Comparison of ENCODE assay signal across 8 cellular contexts in genomic region chr19:53158119-53158656, GRCh38.
DNase-seq lines count a peak whose midpoint lies in the region; ATAC-seq and TF ChIP-seq lines count a peak whose summit lies in the region.

No MANE protein-coding gene starts in this region.

- in situ Hi-C loops in GM13977 (cut with MboI; ENCODE audit: low pct_unique_long_range_greater_than_20kb, low sequenced_read_pairs, unreplicated experiment), result no loop called here

- DNase-seq in GM13977 (ENCODE audit: low spot score) (peak; percentile 29), T-helper 9 cell (peak; percentile 10), choroid plexus epithelial cell (ENCODE audit: low read depth) (peak; percentile 27), left kidney (ENCODE audit: low read depth, low spot score) (peak; percentile 72), KG1 (lab: John Stamatoyannopoulos, UW) (no peak), SKM-1 treated with dmso at 0.1 percent for 144 hours (lab: John Stamatoyannopoulos, UW; ENCODE audit: unreplicated experiment) (no peak)
- DNase-seq in stimulated activated CD4-positive, alpha-beta T cell treated with anti-CD3 and anti-CD28 coated beads, Interleukin-1b, Interleukin-23, amount 100 ng/mL, for 48 hours, result peak; percentile 31

- H3K4me3 ChIP-seq in choroid plexus epithelial cell (ENCODE audit: low read depth, low read length), result peak overlapping the region; percentile 68

- TF ChIP-seq CTCF in GM13977 (IDR thresholded peaks at IDR 0.05; ENCODE audit: extremely low read depth, insufficient read depth, missing control alignments) (no peak), choroid plexus epithelial cell (conservative IDR thresholded peaks at IDR 0.05; ENCODE audit: low read depth, low read length) (no peak)

- ATAC-seq in GM19395 (IDR thresholded peaks at IDR 0.05; ENCODE audit: unreplicated experiment), result no peak

Comparison
In these comparisons a context has a peak if more than half of its experiments do, and no peak if none do; other contexts are left out.
1. DNase-seq: peak in GM13977 (single experiment), T-helper 9 cell (single experiment), choroid plexus epithelial cell (single experiment), left kidney (single experiment) and stimulated activated CD4-positive, alpha-beta T cell treated with anti-CD3 and anti-CD28 coated beads, Interleukin-1b, Interleukin-23, amount 100 ng/mL, for 48 hours (single experiment); none in KG1 (single experiment) and SKM-1 treated with dmso at 0.1 percent for 144 hours (single experiment).